22 cellular contexts compared by ENCODE assay signal in genomic region chr13:73622375-73622774, GRCh38.
DNase-seq lines count a peak whose midpoint lies in the region; ATAC-seq and TF ChIP-seq lines count a peak whose summit lies in the region.
"Had no signal": no experiment of that assay in that cellular context is flagged by ENCODE, and none has a peak within 500 bp of the region (broad histone marks: within the 10 kb centered on the region; RNA-seq: fewer than 3 reads in every experiment).

No MANE protein-coding gene starts in this region.

- peak overlapping the region in 10 of 11 experiments; percentile 7 to 42 (median 34); a peak in 12 of 22 replicates for H3K4me2 ChIP-seq in BLaER1 treated with 17β-estradiol and CSF1 and Interleukin-3, amounts not matched to agents 10 nM and 100 nM
- no peak overlapping the region for H3K4me2 ChIP-seq in smooth muscle cell

- H3K9me3 ChIP-seq in BLaER1 treated with 17β-estradiol and CSF1 and Interleukin-3, amounts not matched to agents 10 nM and 100 nM (replicated peaks in 1 of 11), result no peaks in the 10 kb centered on the region
- no peaks in the 10 kb centered on the region for H3K9me3 ChIP-seq in CD4-positive, alpha-beta memory T cell (ENCODE audit: control insufficient read depth in 1 of 2, low read length in 2 of 2)
- no peaks in the 10 kb centered on the region for H3K9me3 ChIP-seq in smooth muscle cell (replicated peaks; ENCODE audit: low read depth)
- H3K9me3 ChIP-seq: left lung, psoas muscle had no signal

- H3K4me3 Mint-ChIP-seq in CD4-positive, alpha-beta memory T cell, result peak overlapping the region in 7 of 8 donors; percentile 8 to 71 (median 63)
- peak overlapping the region; percentile 50 for H3K4me3 Mint-ChIP-seq in T-helper 1 cell treated with Interleukin-12 subunit alpha and Interleukin-12 subunit beta and Interleukin-4 antibody, amounts not matched to agents 30 μg/mL and 1 μg/mL, for 36 hours
- H3K4me3 Mint-ChIP-seq in endothelial cell (ENCODE audit: unreplicated experiment), result no peak overlapping the region
- H3K4me3 Mint-ChIP-seq: activated CD4-positive, alpha-beta T cell treated with anti-CD3 and anti-CD28 coated beads for 36 hours; activated T-cell treated with anti-CD3 and anti-CD28 coated beads, Interleukin-2, amount 50 U/mL, for 72 hours had no signal

- H3K36me3 Mint-ChIP-seq in CD4-positive, alpha-beta memory T cell, result no peaks in the 10 kb centered on the region
- H3K36me3 Mint-ChIP-seq in T-helper 1 cell treated with Interleukin-12 subunit alpha and Interleukin-12 subunit beta and Interleukin-4 antibody, amounts not matched to agents 30 μg/mL and 1 μg/mL, for 36 hours (ENCODE audit: low read depth), result peaks cover 7% of the 10 kb centered on the region
- no peaks in the 10 kb centered on the region for H3K36me3 Mint-ChIP-seq in endothelial cell (ENCODE audit: low read depth, unreplicated experiment)

- H3K9ac ChIP-seq in BLaER1 treated with 17β-estradiol and CSF1 and Interleukin-3, amounts not matched to agents 10 nM and 100 nM, result no peak overlapping the region
- H3K9ac ChIP-seq in smooth muscle cell (ENCODE audit: low read depth), result no peak overlapping the region

- H3K4me1 ChIP-seq in BLaER1 treated with 17β-estradiol and CSF1 and Interleukin-3, amounts not matched to agents 10 nM and 100 nM, result peaks cover 4 to 8% (median 6%) of the 10 kb centered on the region in 10 experiments; a peak in 13 of 20 replicates
- H3K4me1 ChIP-seq in CD4-positive, alpha-beta memory T cell (ENCODE audit: insufficient read depth, low read length), result peaks cover 52% of the 10 kb centered on the region
- H3K4me1 ChIP-seq in smooth muscle cell (ENCODE audit: low read depth), result no peaks in the 10 kb centered on the region
- H3K4me1 ChIP-seq: left lung, psoas muscle had no signal

- H3K9me3 Mint-ChIP-seq in CD4-positive, alpha-beta memory T cell, result peaks cover 0 to 2% (median 0%) of the 10 kb centered on the region in 8 donors
- peaks cover 4% of the 10 kb centered on the region for H3K9me3 Mint-ChIP-seq in T-helper 1 cell treated with Interleukin-12 subunit alpha and Interleukin-12 subunit beta and Interleukin-4 antibody, amounts not matched to agents 30 μg/mL and 1 μg/mL, for 36 hours
- H3K9me3 Mint-ChIP-seq in endothelial cell (ENCODE audit: unreplicated experiment), result no peaks in the 10 kb centered on the region
- H3K9me3 Mint-ChIP-seq: activated T-cell treated with anti-CD3 and anti-CD28 coated beads, Interleukin-2, amount 50 U/mL, for 72 hours had no signal

- H2AFZ ChIP-seq in smooth muscle cell (ENCODE audit: low read depth), result no peak overlapping the region

- H3F3A ChIP-seq in smooth muscle cell (ENCODE audit: low read depth), result no peaks in the 10 kb centered on the region

- no peaks in the 10 kb centered on the region for H3K36me3 ChIP-seq in BLaER1 treated with 17β-estradiol and CSF1 and Interleukin-3, amounts not matched to agents 10 nM and 100 nM
- H3K36me3 ChIP-seq in CD4-positive, alpha-beta memory T cell (ENCODE audit: insufficient read depth, low read length), result no peaks in the 10 kb centered on the region
- no peaks in the 10 kb centered on the region for H3K36me3 ChIP-seq in smooth muscle cell (ENCODE audit: low read depth)
- H3K36me3 ChIP-seq: left lung had no signal

- CTCF ChIA-PET in CD4-positive, alpha-beta memory T cell (lab: Charles Lee; ENCODE audit: partially characterized antibody), result no interaction called here

- H3K27me3 Mint-ChIP-seq in CD4-positive, alpha-beta memory T cell, result no peaks in the 10 kb centered on the region
- peaks cover 11% of the 10 kb centered on the region for H3K27me3 Mint-ChIP-seq in T-helper 1 cell treated with Interleukin-12 subunit alpha and Interleukin-12 subunit beta and Interleukin-4 antibody, amounts not matched to agents 30 μg/mL and 1 μg/mL, for 36 hours (ENCODE audit: low read depth)
- H3K27me3 Mint-ChIP-seq in endothelial cell (ENCODE audit: unreplicated experiment), result no peaks in the 10 kb centered on the region
- H3K27me3 Mint-ChIP-seq: activated CD4-positive, alpha-beta T cell treated with anti-CD3 and anti-CD28 coated beads for 36 hours had no signal

- H3K27ac Mint-ChIP-seq in CD4-positive, alpha-beta memory T cell, result peak overlapping the region in 6 of 7 donors; percentile 3 to 64 (median 34)
- H3K27ac Mint-ChIP-seq in T-helper 1 cell treated with Interleukin-12 subunit alpha and Interleukin-12 subunit beta and Interleukin-4 antibody, amounts not matched to agents 30 μg/mL and 1 μg/mL, for 36 hours, result peak overlapping the region; percentile 4
- peak overlapping the region; percentile 40 for H3K27ac Mint-ChIP-seq in endothelial cell (ENCODE audit: unreplicated experiment)
- H3K27ac Mint-ChIP-seq: activated CD4-positive, alpha-beta T cell treated with anti-CD3 and anti-CD28 coated beads for 36 hours; activated T-cell treated with anti-CD3 and anti-CD28 coated beads, Interleukin-2, amount 50 U/mL, for 72 hours had no signal

- no peak for TF ChIP-seq CTCF in endothelial cell (IDR thresholded peaks at IDR 0.05; ENCODE audit: unreplicated experiment)
- TF ChIP-seq CTCF in smooth muscle cell (IDR thresholded peaks at IDR 0.05; ENCODE audit: borderline replicate concordance, insufficient read depth, poor library complexity, severe bottlenecking), result no peak

- intact Hi-C loops in CD4-positive, alpha-beta memory T cell (cut with micrococcal nuclease), result no loop called here

- WGBS in smooth muscle cell (ENCODE audit: low lambda C conversion rate), result 85% methylated on average over 3 of the region's 3 CpGs

- H4K20me1 ChIP-seq in BLaER1 treated with 17β-estradiol and CSF1 and Interleukin-3, amounts not matched to agents 10 nM and 100 nM, result no peaks in the 10 kb centered on the region
- no peaks in the 10 kb centered on the region for H4K20me1 ChIP-seq in smooth muscle cell (ENCODE audit: low read depth)

- no peak overlapping the region for H3K27ac ChIP-seq in BLaER1 treated with 17β-estradiol and CSF1 and Interleukin-3, amounts not matched to agents 10 nM and 100 nM
- no peak overlapping the region for H3K27ac ChIP-seq in CD4-positive, alpha-beta memory T cell (ENCODE audit: low read depth, low read length)
- no peak overlapping the region for H3K27ac ChIP-seq in smooth muscle cell (ENCODE audit: low read depth)
- H3K27ac ChIP-seq: C4-2B, HL-60, left lung, psoas muscle had no signal

- no peaks in the 10 kb centered on the region for H3K79me2 ChIP-seq in smooth muscle cell (ENCODE audit: low read depth)

- POLR2A ChIA-PET in CD4-positive, alpha-beta memory T cell (lab: Charles Lee; ENCODE audit: partially characterized antibody), result no interaction called here

- H3K27me3 ChIP-seq in BLaER1 treated with 17β-estradiol and CSF1 and Interleukin-3, amounts not matched to agents 10 nM and 100 nM, result no peaks in the 10 kb centered on the region
- no peaks in the 10 kb centered on the region for H3K27me3 ChIP-seq in CD4-positive, alpha-beta memory T cell (ENCODE audit: insufficient read depth, low read length)
- no peaks in the 10 kb centered on the region for H3K27me3 ChIP-seq in smooth muscle cell (ENCODE audit: low read depth)
- H3K27me3 ChIP-seq: left lung had no signal

- no peak overlapping the region for H3K4me3 ChIP-seq in BLaER1 treated with 17β-estradiol and CSF1 and Interleukin-3, amounts not matched to agents 10 nM and 100 nM
- H3K4me3 ChIP-seq in CD4-positive, alpha-beta memory T cell (ENCODE audit: low read length in 2 of 2), result no peak overlapping the region
- H3K4me3 ChIP-seq in smooth muscle cell, result no peak overlapping the region
- H3K4me3 ChIP-seq: left lung, psoas muscle had no signal

- peaks cover 35 to 61% (median 45%) of the 10 kb centered on the region in 4 donors for H3K4me1 Mint-ChIP-seq in CD4-positive, alpha-beta memory T cell
- H3K4me1 Mint-ChIP-seq in T-helper 1 cell treated with Interleukin-12 subunit alpha and Interleukin-12 subunit beta and Interleukin-4 antibody, amounts not matched to agents 30 μg/mL and 1 μg/mL, for 36 hours (ENCODE audit: low read depth), result peaks cover 42% of the 10 kb centered on the region
- peaks cover 7% of the 10 kb centered on the region for H3K4me1 Mint-ChIP-seq in endothelial cell (ENCODE audit: unreplicated experiment)

- ATAC-seq in GM21390 (IDR thresholded peaks at IDR 0.05; ENCODE audit: unreplicated experiment), result no peak
- ATAC-seq: activated CD4-positive, alpha-beta T cell treated with anti-CD3 and anti-CD28 coated beads for 36 hours; activated T-cell treated with anti-CD3 and anti-CD28 coated beads, Interleukin-2, amount 50 U/mL, for 72 hours; left lung; psoas muscle had no signal

- no peak for DNase-seq in CD4-positive, alpha-beta memory T cell
- DNase-seq in endothelial cell (ENCODE audit: low spot score) (no peak), pons (ENCODE audit: low spot score) (no peak), smooth muscle cell (lab: John Stamatoyannopoulos, UW; ENCODE audit: unreplicated experiment) (no peak)
- DNase-seq: activated CD4-positive, alpha-beta T cell treated with anti-CD3 and anti-CD28 coated beads for 36 hours; activated naive CD4-positive, alpha-beta T cell treated with Interleukin-2 at 50 U/mL for 16 hours; activated T-cell treated with anti-CD3 and anti-CD28 coated beads, Interleukin-2, amount 50 U/mL, for 72 hours; caudate nucleus; cortex of kidney; left lung; NCI-H1048; NCI-H1694 treated with DMSO at 0.1 percent for 48 hours; nucleus accumbens; psoas muscle; Right ventricle myocardium superior; stimulated activated naive CD4-positive, alpha-beta T cell treated with Interleukin-2 at 50 U/mL for 16 hours; SW 1271 had no signal
